In genomic region chr14:105399441-105399775, GRCh38 we compare ENCODE assay signal across 7 cellular contexts. TPM values are rescaled to one million over a fixed set of nuclear protein-coding genes. Genes with fewer than 3 reads are reported as not detected.
DNase-seq lines count a peak whose midpoint lies in the region; ATAC-seq and TF ChIP-seq lines count a peak whose summit lies in the region.

No MANE protein-coding gene starts in this region.

- H3K9me3 Mint-ChIP-seq in activated CD8-positive, alpha-beta T cell treated with anti-CD3 and anti-CD28 coated beads for 36 hours = peaks cover 13% of the 10 kb centered on the region
- H3K9me3 Mint-ChIP-seq in stimulated activated effector memory CD8-positive, alpha-beta T cell treated with anti-CD3 and anti-CD28 coated beads, Interleukin-12 subunit alpha, Interleukin-12 subunit beta, amount 100 ng/mL, for 72 hours = peaks cover 3% of the 10 kb centered on the region

- peaks cover 8% of the 10 kb centered on the region; the same call in 1 of the 2 replicates for H3K9me3 ChIP-seq in HAP-1
- no peaks in the 10 kb centered on the region for H3K9me3 ChIP-seq in hepatocyte (ENCODE audit: low read depth)

- no peaks in the 10 kb centered on the region for H4K20me1 ChIP-seq in hepatocyte (ENCODE audit: insufficient read depth, poor library complexity, severe bottlenecking)

- no peak for TF ChIP-seq CTCF in activated CD8-positive, alpha-beta T cell treated with anti-CD3 and anti-CD28 coated beads for 36 hours (IDR thresholded peaks at IDR 0.05)
- no peak for TF ChIP-seq CTCF in hepatocyte (IDR thresholded peaks at IDR 0.05; ENCODE audit: poor library complexity)

- POLR2A ChIA-PET in activated CD8-positive, alpha-beta T cell treated with anti-CD3 and anti-CD28 coated beads for 36 hours (lab: Charles Lee) = interaction anchor here (1.0 to 3.0 kb wide), 5 partner anchors 9 to 82 kb away, joined by 3 to 14 read pairs (median 4); no protein-coding TSS in a partner anchor

- WGBS in hepatocyte (ENCODE audit: low lambda C conversion rate, missing lambda C conversion rate) = 86% methylated on average over 8 of the region's 9 CpGs

- intact Hi-C loops in activated CD8-positive, alpha-beta T cell treated with anti-CD3 and anti-CD28 coated beads for 36 hours (cut with micrococcal nuclease) = no loop called here

- H3K36me3 ChIP-seq in HAP-1 (replicated peaks) = peaks cover 21% of the 10 kb centered on the region
- H3K36me3 ChIP-seq in hepatocyte (replicated peaks; ENCODE audit: insufficient read depth, low read depth) = peaks cover 3% of the 10 kb centered on the region

- peaks cover 11% of the 10 kb centered on the region for H3K4me1 ChIP-seq in HAP-1
- peaks cover 14% of the 10 kb centered on the region for H3K4me1 ChIP-seq in hepatocyte (ENCODE audit: insufficient read depth)

- H3K4me1 Mint-ChIP-seq in activated CD8-positive, alpha-beta T cell treated with anti-CD3 and anti-CD28 coated beads for 36 hours (ENCODE audit: low read depth) = peaks cover 29% of the 10 kb centered on the region
- peaks cover 24% of the 10 kb centered on the region for H3K4me1 Mint-ChIP-seq in stimulated activated effector memory CD8-positive, alpha-beta T cell treated with anti-CD3 and anti-CD28 coated beads, Interleukin-12 subunit alpha, Interleukin-12 subunit beta, amount 100 ng/mL, for 72 hours

- H3K4me3 ChIP-seq in HAP-1 (peak overlapping the region; percentile 58), hepatocyte (peak overlapping the region; percentile 84)

- H3K27me3 Mint-ChIP-seq in activated CD8-positive, alpha-beta T cell treated with anti-CD3 and anti-CD28 coated beads for 36 hours = no peaks in the 10 kb centered on the region

- in situ Hi-C loops in HAP-1 (cut with MboI; ENCODE audit: low sequenced_read_pairs) = no loop called here

- H3K27ac Mint-ChIP-seq in activated CD8-positive, alpha-beta T cell treated with anti-CD3 and anti-CD28 coated beads for 36 hours = peak overlapping the region; percentile 92
- H3K27ac Mint-ChIP-seq in stimulated activated effector memory CD8-positive, alpha-beta T cell treated with anti-CD3 and anti-CD28 coated beads, Interleukin-12 subunit alpha, Interleukin-12 subunit beta, amount 100 ng/mL, for 72 hours = peak overlapping the region; percentile 88

- no peak overlapping the region for H2AFZ ChIP-seq in hepatocyte

- peak overlapping the region; percentile 99 for H3K4me2 ChIP-seq in hepatocyte

- H3K27me3 ChIP-seq in HAP-1 (ENCODE audit: low read depth) (no peaks in the 10 kb centered on the region), hepatocyte (no peaks in the 10 kb centered on the region)

- CTCF ChIA-PET in activated CD8-positive, alpha-beta T cell treated with anti-CD3 and anti-CD28 coated beads for 36 hours (lab: Charles Lee) = interaction anchor here (1.0 to 1.5 kb wide), 4 partner anchors 28 to 93 kb away, joined by 3 to 5 read pairs (median 3); no protein-coding TSS in a partner anchor

- peaks cover 31% of the 10 kb centered on the region for H3K36me3 Mint-ChIP-seq in activated CD8-positive, alpha-beta T cell treated with anti-CD3 and anti-CD28 coated beads for 36 hours (ENCODE audit: low read depth)
- peaks cover 28% of the 10 kb centered on the region for H3K36me3 Mint-ChIP-seq in stimulated activated effector memory CD8-positive, alpha-beta T cell treated with anti-CD3 and anti-CD28 coated beads, Interleukin-12 subunit alpha, Interleukin-12 subunit beta, amount 100 ng/mL, for 72 hours

- ATAC-seq in activated CD8-positive, alpha-beta T cell treated with anti-CD3 and anti-CD28 coated beads for 36 hours = no peak
- no peak for ATAC-seq in stimulated activated effector memory CD8-positive, alpha-beta T cell treated with anti-CD3 and anti-CD28 coated beads, Interleukin-12 subunit alpha, Interleukin-12 subunit beta, amount 100 ng/mL, for 72 hours
- ATAC-seq in GM18502 (IDR thresholded peaks at IDR 0.05; ENCODE audit: poor library complexity, unreplicated experiment) = no peak

- H3K79me2 ChIP-seq in hepatocyte = peaks cover 10% of the 10 kb centered on the region

- H3K27ac ChIP-seq in hepatocyte = no peak overlapping the region

- H3K9me2 ChIP-seq in hepatocyte (replicated peaks; ENCODE audit: insufficient read depth) = no peaks in the 10 kb centered on the region

- H3K4me3 Mint-ChIP-seq in activated CD8-positive, alpha-beta T cell treated with anti-CD3 and anti-CD28 coated beads for 36 hours = peak overlapping the region; percentile 91
- H3K4me3 Mint-ChIP-seq in stimulated activated effector memory CD8-positive, alpha-beta T cell treated with anti-CD3 and anti-CD28 coated beads, Interleukin-12 subunit alpha, Interleukin-12 subunit beta, amount 100 ng/mL, for 72 hours = peak overlapping the region; percentile 79

- DNase-seq in HAP-1 (ENCODE audit: low spot score in 2 of 2) (no peak), hepatocyte (ENCODE audit: low spot score) (no peak), DMS53 treated with DMSO at 0.1 percent for 48 hours (lab: John Stamatoyannopoulos, UW; ENCODE audit: unreplicated experiment) (no peak)
- no peak for DNase-seq in activated CD8-positive, alpha-beta T cell treated with anti-CD3 and anti-CD28 coated beads for 36 hours
- no peak for DNase-seq in stimulated activated effector memory CD8-positive, alpha-beta T cell treated with anti-CD3 and anti-CD28 coated beads, Interleukin-12 subunit alpha, Interleukin-12 subunit beta, amount 100 ng/mL, for 72 hours (ENCODE audit: low spot score in 2 of 2)
- DNase-seq in stimulated activated CD4-positive, alpha-beta T cell treated with anti-CD3 and anti-CD28 coated beads, Interleukin-15, amount 100 ng/mL, for 24 hours = no peak

RNA-seq across cellular contexts. Expression of gene TEX22, which starts 1.1 kb away (rescaled TPM):
- 1 to 10 TPM; 1.2 to 2.2 TPM for total RNA-seq in activated CD8-positive, alpha-beta T cell treated with anti-CD3 and anti-CD28 coated beads for 36 hours
- 0.52 TPM in 1 of 2 replicates, not detected in the other for total RNA-seq in hepatocyte
- 0.76 and 1.2 TPM in 2 replicates for polyA plus RNA-seq in hepatocyte

RNA-seq across cellular contexts. Expression of gene MTA1, which starts 20.2 kb away (rescaled TPM):
- total RNA-seq in activated CD8-positive, alpha-beta T cell treated with anti-CD3 and anti-CD28 coated beads for 36 hours = 100 to 1,000 TPM; 133 to 140 TPM
- total RNA-seq in hepatocyte = 33.3 and 48.1 TPM in 2 replicates
- polyA plus RNA-seq in hepatocyte = 52.7 and 72.4 TPM in 2 replicates
